ENCODE assay signal across 8 cellular contexts in the genomic region with DNA sequence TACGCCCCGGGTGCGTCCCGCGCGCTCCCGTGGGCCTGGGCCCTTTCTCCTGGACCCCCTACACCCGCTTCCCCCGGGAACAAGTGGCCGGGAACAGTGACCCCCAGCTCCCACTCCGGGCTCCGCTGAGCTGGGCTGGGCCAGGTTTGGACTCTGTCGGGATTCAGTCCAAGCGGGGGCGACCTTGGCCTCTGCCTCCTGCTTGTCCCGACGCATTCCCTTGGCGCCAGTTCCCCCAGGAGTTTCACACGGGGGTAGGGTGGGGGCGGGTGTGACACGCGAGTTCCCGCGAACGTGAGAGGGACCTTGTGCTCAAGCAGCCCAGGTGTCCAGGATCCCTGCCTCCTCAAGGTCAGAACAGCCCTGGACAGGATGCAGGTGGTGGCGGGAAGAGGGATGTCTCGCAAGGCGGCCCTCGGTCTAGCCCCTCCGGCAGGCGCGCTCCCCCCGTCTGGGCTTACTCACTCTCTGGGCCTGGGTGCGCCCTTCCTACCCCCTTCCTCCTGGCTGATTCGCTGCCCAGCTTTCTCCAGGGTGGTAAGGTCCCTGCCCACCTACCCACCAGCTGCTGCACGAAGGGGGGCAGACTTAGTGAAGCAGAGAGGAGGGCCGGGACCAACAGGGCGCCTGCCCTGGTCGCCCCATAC. TPM values are rescaled to one million over a fixed set of nuclear protein-coding genes. Genes with fewer than 3 reads are reported as not detected.
DNase-seq lines count a peak whose midpoint lies in the region; TF ChIP-seq lines count a peak whose summit lies in the region.

No MANE protein-coding gene starts in this region.

- H3K4me1 ChIP-seq in ES-I3 (ENCODE audit: insufficient read depth, low read length) (peaks cover 19% of the 10 kb centered on the region; the same call in 1 of the 2 replicates), parathyroid adenoma (peaks cover 14% of the 10 kb centered on the region)

- DNase-seq in SHP77 treated with DMSO at 0.1 percent for 48 hours (lab: John Stamatoyannopoulos, UW) (peak; percentile 30), fibroblast of villous mesenchyme (ENCODE audit: low read depth) (no peak), NCI-H1105 treated with DMSO at 0.1 percent for 48 hours (lab: John Stamatoyannopoulos, UW) (no peak), SKM-1 (lab: John Stamatoyannopoulos, UW; ENCODE audit: unreplicated experiment) (no peak), NCI-H146 (lab: John Stamatoyannopoulos, UW) (no peak), HEK293T (ENCODE audit: extremely low spot score) (no peak)

- TF ChIP-seq CTCF in fibroblast of villous mesenchyme (IDR thresholded peaks at IDR 0.05; ENCODE audit: insufficient read depth, low read depth, low read length) (no peak), parathyroid adenoma (IDR thresholded peaks at IDR 0.05) (no peak)

- H3K9me3 ChIP-seq in ES-I3 (ENCODE audit: control insufficient read depth, insufficient read depth, low read length) (no peaks in the 10 kb centered on the region), parathyroid adenoma (ENCODE audit: control insufficient read depth, low read length) (no peaks in the 10 kb centered on the region)

- peak overlapping the region; percentile 71 for H3K9ac ChIP-seq in ES-I3 (ENCODE audit: low read depth, low read length)
- H3K9ac ChIP-seq in parathyroid adenoma, result no peak overlapping the region

- CTCF ChIA-PET in HEK293T (lab: Yijun Ruan, JAX), result no interaction called here

- H3K79me2 ChIP-seq in parathyroid adenoma, result no peaks in the 10 kb centered on the region

- H3K36me3 ChIP-seq in ES-I3 (ENCODE audit: insufficient read depth, low read length) (no peaks in the 10 kb centered on the region; the same call in 1 of the 2 replicates), parathyroid adenoma (ENCODE audit: control insufficient read depth, insufficient read depth, low read length) (no peaks in the 10 kb centered on the region)

- H3K27ac ChIP-seq in parathyroid adenoma, result peak overlapping the region; percentile 75

- H3K4me3 ChIP-seq in fibroblast of villous mesenchyme (ENCODE audit: low read depth, low read length), result peak overlapping the region; percentile 63
- peak overlapping the region; percentile 52 for H3K4me3 ChIP-seq in parathyroid adenoma (ENCODE audit: low read depth, low read length)

- no peaks in the 10 kb centered on the region for H3K27me3 ChIP-seq in parathyroid adenoma (ENCODE audit: control insufficient read depth, insufficient read depth, low read length)

- H2AFZ ChIP-seq in parathyroid adenoma, result peak overlapping the region; percentile 62

- peak overlapping the region; percentile 89 for H3K4me2 ChIP-seq in parathyroid adenoma (ENCODE audit: low read length)

- POLR2A ChIA-PET in HEK293T (lab: Yijun Ruan, JAX), result no interaction called here

TF ChIP-seq in HEK293T, 16 proteins besides CTCF, POLR2A, EP300 and RAD21:
- no peak for TF ChIP-seq FOXA1 (IDR thresholded peaks at IDR 0.05)
- no peak for TF ChIP-seq SP1 (IDR thresholded peaks at IDR 0.05)
- TF ChIP-seq FOXM1 (IDR thresholded peaks at IDR 0.05; ENCODE audit: borderline replicate concordance), result no peak
- TF ChIP-seq BHLHE40 (IDR thresholded peaks at IDR 0.05; ENCODE audit: borderline replicate concordance), result no peak
- no peak for TF ChIP-seq SUZ12 (IDR thresholded peaks at IDR 0.05)

RNA-seq across cellular contexts. Expression of a gene that starts 0.8 kb away (rescaled TPM):
- 8.6 and 18.0 TPM in 2 replicates for total RNA-seq in fibroblast of villous mesenchyme

RNA-seq across cellular contexts. Expression of a gene that starts 11.3 kb away (rescaled TPM):
- total RNA-seq in fibroblast of villous mesenchyme, result 1.3 and 2.6 TPM in 2 replicates

RNA-seq across cellular contexts. Expression of a gene that starts 15.7 kb away (rescaled TPM):
- 7.3 and 8.4 TPM in 2 replicates for total RNA-seq in fibroblast of villous mesenchyme

RNA-seq across cellular contexts. Expression of a gene that starts 51.0 kb away (rescaled TPM):
- total RNA-seq in fibroblast of villous mesenchyme, result 2.9 and 5.2 TPM in 2 replicates

RNA-seq across cellular contexts. Expression of a gene that starts 55.8 kb away (rescaled TPM):
- total RNA-seq in fibroblast of villous mesenchyme, result 38.0 and 52.7 TPM in 2 replicates
